In genomic region chr14:52399886-52400599, GRCh38 we compare ENCODE assay signal across 11 cellular contexts.
DNase-seq lines count a peak whose midpoint lies in the region; ATAC-seq and TF ChIP-seq lines count a peak whose summit lies in the region.
"Had no signal": no experiment of that assay in that cellular context is flagged by ENCODE, and none has a peak within 500 bp of the region (broad histone marks: within the 10 kb centered on the region; RNA-seq: fewer than 3 reads in every experiment).

No MANE protein-coding gene starts in this region.

- peak; percentile 44 to 54 for ATAC-seq in lower lobe of right lung
- ATAC-seq in naive thymus-derived CD8-positive, alpha-beta T cell, result no peak

- H3K36me3 ChIP-seq in CD8-positive, alpha-beta memory T cell (ENCODE audit: insufficient read depth, low read length), result no peaks in the 10 kb centered on the region
- H3K36me3 ChIP-seq in lower lobe of right lung (no peaks in the 10 kb centered on the region), esophagus squamous epithelium (no peaks in the 10 kb centered on the region), prostate gland (no peaks in the 10 kb centered on the region)
- H3K36me3 ChIP-seq: thoracic aorta had no signal

- TF ChIP-seq POLR2A in esophagus squamous epithelium (IDR thresholded peaks at IDR 0.05) (no peak), prostate gland (IDR thresholded peaks at IDR 0.05) (no peak)

- peaks cover 44% of the 10 kb centered on the region for H3K4me1 ChIP-seq in CD8-positive, alpha-beta memory T cell (ENCODE audit: insufficient read depth, low read length)
- H3K4me1 ChIP-seq in lower lobe of right lung (peaks cover 15% of the 10 kb centered on the region), esophagus squamous epithelium (peaks cover 0 to 16% (median 3%) of the 10 kb centered on the region in 3 donors), prostate gland (replicated peaks) (no peaks in the 10 kb centered on the region)

- no peaks in the 10 kb centered on the region for H3K9me3 ChIP-seq in CD8-positive, alpha-beta memory T cell (ENCODE audit: low read length)
- H3K9me3 ChIP-seq in lower lobe of right lung, result no peaks in the 10 kb centered on the region
- no peaks in the 10 kb centered on the region for H3K9me3 ChIP-seq in esophagus squamous epithelium
- H3K9me3 ChIP-seq in prostate gland, result no peaks in the 10 kb centered on the region
- H3K9me3 ChIP-seq: thoracic aorta had no signal

- 54 to 55% methylated on average over 8 of the region's 8 CpGs for WGBS in esophagus squamous epithelium, 2 donors
- WGBS in prostate gland, result 34% methylated on average over 8 of the region's 8 CpGs

- TF ChIP-seq CTCF in HFF-Myc (IDR thresholded peaks at IDR 0.05; ENCODE audit: low read depth, low read length, missing control alignments), result peak; percentile 25
- TF ChIP-seq CTCF in lower lobe of right lung (IDR thresholded peaks at IDR 0.05), result no peak
- no peak for TF ChIP-seq CTCF in esophagus squamous epithelium (IDR thresholded peaks at IDR 0.05)
- TF ChIP-seq CTCF in prostate gland (IDR thresholded peaks at IDR 0.05), result no peak

- peak overlapping the region in 4 of 7 donors; percentile 33 to 60 (median 54) for H3K4me3 Mint-ChIP-seq in CD8-positive, alpha-beta memory T cell
- H3K4me3 Mint-ChIP-seq in activated T-helper 2 cell treated with anti-CD3 and anti-CD28 coated beads, Interferon-gamma antibody, Interleukin-2, Interleukin-4, amounts not matched to agents 10 μg/mL and 5 μg/mL and 100 μg/mL, durations not matched to agents 14 hours and 24 hours and 36 hours (ENCODE audit: low read depth), result peak overlapping the region; percentile 16
- peak overlapping the region in 5 of 10 donors; percentile 1 to 59 (median 42) for H3K4me3 Mint-ChIP-seq in naive thymus-derived CD8-positive, alpha-beta T cell

- POLR2A ChIA-PET in CD8-positive, alpha-beta memory T cell (lab: Charles Lee), result interaction anchor here (1.0 to 1.1 kb wide), 2 partner anchors 9 to 86 kb away, joined by 3 to 4 read pairs; partner anchors contain the start of gene PTGER2
- POLR2A ChIA-PET in naive thymus-derived CD8-positive, alpha-beta T cell (lab: Charles Lee), result no interaction called here

- H3K27me3 ChIP-seq in CD8-positive, alpha-beta memory T cell (ENCODE audit: insufficient read depth, low read length, poor library complexity, severe bottlenecking), result no peaks in the 10 kb centered on the region
- H3K27me3 ChIP-seq in lower lobe of right lung (ENCODE audit: low read depth) (no peaks in the 10 kb centered on the region), esophagus squamous epithelium (peaks cover 0 to under 1% (median 0%) of the 10 kb centered on the region in 4 donors), prostate gland (replicated peaks; ENCODE audit: insufficient read depth) (no peaks in the 10 kb centered on the region)

- CTCF ChIA-PET in CD8-positive, alpha-beta memory T cell (lab: Charles Lee), result interaction anchor here (0.9 to 1.5 kb wide), 6 partner anchors 53 to 357 kb away, joined by 3 to 6 read pairs (median 4); partner anchors contain the start of gene PTGER2

- intact Hi-C loops in activated T-helper 2 cell treated with anti-CD3 and anti-CD28 coated beads, Interferon-gamma antibody, Interleukin-2, Interleukin-4, amounts not matched to agents 10 μg/mL and 5 μg/mL and 100 μg/mL, durations not matched to agents 14 hours and 24 hours and 36 hours (cut with micrococcal nuclease), result loop anchor here (2.0 to 5.0 kb wide), 2 partner anchors 19 to 152 kb away; partner anchors contain the start of genes GPR137C and TXNDC16
- intact Hi-C loops in lower lobe of right lung (cut with DNase I) (no loop called here), esophagus squamous epithelium (cut with DNase I) (no loop called here), prostate gland (cut with DNase I) (loop anchor here (1.0 to 10.0 kb wide), 2 partner anchors 49 to 85 kb away; partner anchors contain the start of gene PTGER2)

- H3K4me3 ChIP-seq in CD8-positive, alpha-beta memory T cell (ENCODE audit: low read length), result no peak overlapping the region
- H3K4me3 ChIP-seq in HFF-Myc (replicated peaks; ENCODE audit: low read depth, low read length) (no peak overlapping the region), lower lobe of right lung (no peak overlapping the region), esophagus squamous epithelium (no peak overlapping the region), prostate gland (no peak overlapping the region)
- H3K4me3 ChIP-seq: thoracic aorta had no signal

- peaks cover 0 to 3% (median 0%) of the 10 kb centered on the region in 5 donors for H3K9me3 Mint-ChIP-seq in CD8-positive, alpha-beta memory T cell
- H3K9me3 Mint-ChIP-seq in activated T-helper 2 cell treated with anti-CD3 and anti-CD28 coated beads, Interferon-gamma antibody, Interleukin-2, Interleukin-4, amounts not matched to agents 10 μg/mL and 5 μg/mL and 100 μg/mL, durations not matched to agents 14 hours and 24 hours and 36 hours, result peaks cover 25% of the 10 kb centered on the region
- H3K9me3 Mint-ChIP-seq in naive thymus-derived CD8-positive, alpha-beta T cell, result no peaks in the 10 kb centered on the region

- H3K4me1 Mint-ChIP-seq in CD8-positive, alpha-beta memory T cell, result peaks cover 55 to 64% (median 61%) of the 10 kb centered on the region in 3 donors
- H3K4me1 Mint-ChIP-seq in activated T-helper 2 cell treated with anti-CD3 and anti-CD28 coated beads, Interferon-gamma antibody, Interleukin-2, Interleukin-4, amounts not matched to agents 10 μg/mL and 5 μg/mL and 100 μg/mL, durations not matched to agents 14 hours and 24 hours and 36 hours (ENCODE audit: low read depth), result peaks cover 69% of the 10 kb centered on the region
- H3K4me1 Mint-ChIP-seq in naive thymus-derived CD8-positive, alpha-beta T cell, result peaks cover 32 to 64% (median 54%) of the 10 kb centered on the region in 4 donors

- DNase-seq in CD8-positive, alpha-beta memory T cell, result no peak
- DNase-seq in HFF-Myc (ENCODE audit: extremely low read depth, low read depth) (no peak), lower lobe of right lung (no peak), esophagus squamous epithelium (lab: John Stamatoyannopoulos, UW) (no peak), prostate gland (ENCODE audit: low spot score) (no peak)
- no peak for DNase-seq in activated T-helper 2 cell treated with anti-CD3 and anti-CD28 coated beads, Interferon-gamma antibody, Interleukin-2, Interleukin-4, amounts not matched to agents 10 μg/mL and 5 μg/mL and 100 μg/mL, durations not matched to agents 14 hours and 24 hours and 36 hours (ENCODE audit: low spot score)
- no peak for DNase-seq in naive thymus-derived CD8-positive, alpha-beta T cell
- no peak for DNase-seq in activated T-cell treated with anti-CD3 and anti-CD28 coated beads, Interleukin-2, amount 50 U/mL, for 48 hours
- DNase-seq: islet precursor cell, NCI-H1092 had no signal

- H3K36me3 Mint-ChIP-seq in CD8-positive, alpha-beta memory T cell, result peaks cover 0 to 9% (median 0%) of the 10 kb centered on the region in 3 donors
- peaks cover 36% of the 10 kb centered on the region for H3K36me3 Mint-ChIP-seq in activated T-helper 2 cell treated with anti-CD3 and anti-CD28 coated beads, Interferon-gamma antibody, Interleukin-2, Interleukin-4, amounts not matched to agents 10 μg/mL and 5 μg/mL and 100 μg/mL, durations not matched to agents 14 hours and 24 hours and 36 hours (ENCODE audit: low read depth)
- H3K36me3 Mint-ChIP-seq in naive thymus-derived CD8-positive, alpha-beta T cell, result peaks cover 0 to 2% (median 0%) of the 10 kb centered on the region in 3 donors

- H3K27ac Mint-ChIP-seq in CD8-positive, alpha-beta memory T cell, result peak overlapping the region in 6 of 8 donors; percentile 54 to 78 (median 57)
- peak overlapping the region; percentile 52 for H3K27ac Mint-ChIP-seq in activated T-helper 2 cell treated with anti-CD3 and anti-CD28 coated beads, Interferon-gamma antibody, Interleukin-2, Interleukin-4, amounts not matched to agents 10 μg/mL and 5 μg/mL and 100 μg/mL, durations not matched to agents 14 hours and 24 hours and 36 hours
- peak overlapping the region in 3 of 10 donors; percentile 9 to 27 (median 9) for H3K27ac Mint-ChIP-seq in naive thymus-derived CD8-positive, alpha-beta T cell

- H3K27me3 Mint-ChIP-seq in CD8-positive, alpha-beta memory T cell, result no peaks in the 10 kb centered on the region
- H3K27me3 Mint-ChIP-seq in activated T-helper 2 cell treated with anti-CD3 and anti-CD28 coated beads, Interferon-gamma antibody, Interleukin-2, Interleukin-4, amounts not matched to agents 10 μg/mL and 5 μg/mL and 100 μg/mL, durations not matched to agents 14 hours and 24 hours and 36 hours (ENCODE audit: low read depth), result no peaks in the 10 kb centered on the region
- peaks cover 0 to 9% (median 0%) of the 10 kb centered on the region in 5 donors for H3K27me3 Mint-ChIP-seq in naive thymus-derived CD8-positive, alpha-beta T cell

- H3K27ac ChIP-seq in CD8-positive, alpha-beta memory T cell (ENCODE audit: low read depth, low read length), result no peak overlapping the region
- H3K27ac ChIP-seq in lower lobe of right lung, result no peak overlapping the region
- H3K27ac ChIP-seq in esophagus squamous epithelium, result no peak overlapping the region
- H3K27ac ChIP-seq in prostate gland, result no peak overlapping the region
- H3K27ac ChIP-seq: thoracic aorta had no signal

Comparison
In these comparisons a context has a peak if more than half of its experiments do, and no peak if none do; other contexts are left out.
1. ATAC-seq: peak in lower lobe of right lung (2 of 2); none in naive thymus-derived CD8-positive, alpha-beta T cell (0 of 2).
2. intact Hi-C loops: an anchor here in activated T-helper 2 cell treated with anti-CD3 and anti-CD28 coated beads, Interferon-gamma antibody, Interleukin-2, Interleukin-4, amounts not matched to agents 10 μg/mL and 5 μg/mL and 100 μg/mL, durations not matched to agents 14 hours and 24 hours and 36 hours (2.0 to 5.0 kb wide) and prostate gland (1.0 to 10.0 kb wide); none called in lower lobe of right lung and esophagus squamous epithelium.